Comparison of ENCODE assay signal across 12 cellular contexts in the genomic region with DNA sequence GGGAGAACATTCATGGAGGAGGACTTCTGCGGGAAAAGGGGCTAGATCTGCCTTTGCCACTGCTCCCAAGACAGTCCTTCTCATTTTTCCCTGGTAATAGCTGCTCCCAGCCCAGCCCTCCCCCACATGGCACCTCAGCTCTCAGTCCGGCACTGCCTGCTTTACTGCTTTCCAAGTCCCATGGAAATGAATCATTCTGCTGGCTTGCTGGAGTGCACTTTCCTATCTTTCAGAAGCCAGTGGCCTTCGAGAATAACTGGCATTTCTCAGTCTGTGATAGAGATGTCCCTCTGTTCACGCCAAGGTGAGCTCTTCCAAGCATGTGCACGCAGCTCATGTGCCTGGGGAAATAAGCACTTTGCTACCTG.
DNase-seq lines count a peak whose midpoint lies in the region; ATAC-seq, FAIRE-seq and TF ChIP-seq lines count a peak whose summit lies in the region.
"Had no signal": no experiment of that assay in that cellular context is flagged by ENCODE, and none has a peak within 500 bp of the region (broad histone marks: within the 10 kb centered on the region; RNA-seq: fewer than 3 reads in every experiment).

No MANE protein-coding gene starts in this region.

- no peak overlapping the region for H2BK12ac ChIP-seq in trophoblast cell (ENCODE audit: low read length)

- H3K9me3 ChIP-seq in trophoblast cell (ENCODE audit: insufficient read depth, low read depth, low read length), result no peaks in the 10 kb centered on the region
- H3K9me3 ChIP-seq in small intestine (ENCODE audit: control insufficient read depth, low read depth), result no peaks in the 10 kb centered on the region

- H3K4me2 ChIP-seq in trophoblast cell (ENCODE audit: low read length), result peak overlapping the region; percentile 15

- H3K4me3 ChIP-seq in AG10803 (ENCODE audit: low read length) (no peak overlapping the region), trophoblast cell (ENCODE audit: low read depth, low read length) (no peak overlapping the region), small intestine (ENCODE audit: low read depth in 1 of 2, low read length in 2 of 2) (no peak overlapping the region)

- H3K79me1 ChIP-seq in trophoblast cell (ENCODE audit: low read length), result no peaks in the 10 kb centered on the region

- H3K23ac ChIP-seq in trophoblast cell (ENCODE audit: low read length), result no peak overlapping the region

- no peaks in the 10 kb centered on the region for H3K27me3 ChIP-seq in trophoblast cell (ENCODE audit: insufficient read depth, low read length)
- H3K27me3 ChIP-seq in small intestine (ENCODE audit: control insufficient read depth in 2 of 2, insufficient read depth in 2 of 2, low read length in 2 of 2), result no peaks in the 10 kb centered on the region

- FAIRE-seq in small intestine (lab: Jason Lieb, UNC), result no peak

- DNase-seq in AG10803 (ENCODE audit: low read depth), result peak; percentile 64
- DNase-seq in RWPE1 (ENCODE audit: low spot score), result peak; percentile 43
- DNase-seq in fibroblast of gingiva (ENCODE audit: low read depth), result peak; percentile 48
- peak; percentile 17 to 65 for DNase-seq in trophoblast cell
- DNase-seq in small intestine, result no peak
- DNase-seq: activated CD4-positive, alpha-beta T cell treated with anti-CD3 and anti-CD28 coated beads, Interleukin-2, amount 10 ng/mL, durations not matched to agents 7 days and 5 days; activated naive CD4-positive, alpha-beta T cell treated with Interleukin-2 at 50 U/mL for 16 hours; effector memory CD8-positive, alpha-beta T cell; NCI-H510A had no signal

- CTCF ChIA-PET in RWPE1 (lab: Yijun Ruan, JAX), result interaction anchor here (0.5 to 2.0 kb wide), 5 partner anchors 8 to 105 kb away, joined by 3 to 22 read pairs (median 4); no protein-coding TSS in a partner anchor

- H3K79me2 ChIP-seq in trophoblast cell (ENCODE audit: control insufficient read depth, insufficient read depth, low read length, poor library complexity), result no peaks in the 10 kb centered on the region

- POLR2A ChIA-PET in RWPE1 (lab: Yijun Ruan, JAX; ENCODE audit: low non-redundant PET), result no interaction called here

- ATAC-seq in GM21619 (IDR thresholded peaks at IDR 0.05; ENCODE audit: unreplicated experiment) (no peak), GM19397 (IDR thresholded peaks at IDR 0.05; ENCODE audit: unreplicated experiment) (no peak), GM19463 (IDR thresholded peaks at IDR 0.05; ENCODE audit: unreplicated experiment) (no peak)
- ATAC-seq: effector memory CD8-positive, alpha-beta T cell had no signal

- peak overlapping the region; percentile 83 for H3K27ac ChIP-seq in RWPE1
- no peak overlapping the region for H3K27ac ChIP-seq in trophoblast cell (ENCODE audit: low read depth, low read length)
- no peak overlapping the region for H3K27ac ChIP-seq in small intestine (ENCODE audit: low read depth in 1 of 2, low read length in 1 of 2)

- H3K4ac ChIP-seq in trophoblast cell (ENCODE audit: low read depth, low read length), result no peak overlapping the region

- H4K12ac ChIP-seq in trophoblast cell (ENCODE audit: low read depth, low read length), result no peak overlapping the region

- no peak overlapping the region for H3K18ac ChIP-seq in trophoblast cell (ENCODE audit: low read length)

- H3K14ac ChIP-seq in trophoblast cell (ENCODE audit: low read length), result no peak overlapping the region

- no peak overlapping the region for H2AFZ ChIP-seq in trophoblast cell (ENCODE audit: insufficient read depth, low read length, poor library complexity)

- no peaks in the 10 kb centered on the region for H3K36me3 ChIP-seq in trophoblast cell (ENCODE audit: control insufficient read depth in 1 of 2, insufficient read depth in 2 of 2, low read length in 2 of 2)
- H3K36me3 ChIP-seq in small intestine (ENCODE audit: control insufficient read depth in 2 of 2, insufficient read depth in 2 of 2, low read length in 2 of 2), result no peaks in the 10 kb centered on the region

- H3K4me1 ChIP-seq in trophoblast cell (ENCODE audit: control insufficient read depth in 1 of 2, insufficient read depth in 2 of 2, low read length in 2 of 2), result peaks cover 6 to 13% of the 10 kb centered on the region in 2 experiments
- no peaks in the 10 kb centered on the region for H3K4me1 ChIP-seq in small intestine (ENCODE audit: control insufficient read depth in 2 of 2, insufficient read depth in 1 of 2, low read depth in 1 of 2, low read length in 1 of 2)

- TF ChIP-seq CTCF in AG10803 (conservative IDR thresholded peaks at IDR 0.05; ENCODE audit: low read length) (no peak), RWPE1 (conservative IDR thresholded peaks at IDR 0.05; ENCODE audit: low read depth) (no peak)

- no peak overlapping the region for H2AK5ac ChIP-seq in trophoblast cell (ENCODE audit: low read length)

- H3K9ac ChIP-seq in trophoblast cell (ENCODE audit: low read length), result no peak overlapping the region

- no peak overlapping the region for H4K91ac ChIP-seq in trophoblast cell (ENCODE audit: low read depth, low read length)

- H2BK120ac ChIP-seq in trophoblast cell (ENCODE audit: insufficient read depth, low read length, poor library complexity), result no peak overlapping the region

- peak overlapping the region; percentile 7 for H2BK5ac ChIP-seq in trophoblast cell (ENCODE audit: low read depth, low read length, poor library complexity)

- WGBS in trophoblast cell (ENCODE audit: extremely low coverage, insufficient coverage, insufficient read length), result no CpG with 5 or more reads among the region's 5 CpGs
- 80 to 87% (median 81%) methylated on average over 5 of the region's 5 CpGs for whole genome bisulfite sequencing in small intestine, 3 donors

- no peak overlapping the region for H4K8ac ChIP-seq in trophoblast cell (ENCODE audit: low read depth, low read length)
